In the genomic region with DNA sequence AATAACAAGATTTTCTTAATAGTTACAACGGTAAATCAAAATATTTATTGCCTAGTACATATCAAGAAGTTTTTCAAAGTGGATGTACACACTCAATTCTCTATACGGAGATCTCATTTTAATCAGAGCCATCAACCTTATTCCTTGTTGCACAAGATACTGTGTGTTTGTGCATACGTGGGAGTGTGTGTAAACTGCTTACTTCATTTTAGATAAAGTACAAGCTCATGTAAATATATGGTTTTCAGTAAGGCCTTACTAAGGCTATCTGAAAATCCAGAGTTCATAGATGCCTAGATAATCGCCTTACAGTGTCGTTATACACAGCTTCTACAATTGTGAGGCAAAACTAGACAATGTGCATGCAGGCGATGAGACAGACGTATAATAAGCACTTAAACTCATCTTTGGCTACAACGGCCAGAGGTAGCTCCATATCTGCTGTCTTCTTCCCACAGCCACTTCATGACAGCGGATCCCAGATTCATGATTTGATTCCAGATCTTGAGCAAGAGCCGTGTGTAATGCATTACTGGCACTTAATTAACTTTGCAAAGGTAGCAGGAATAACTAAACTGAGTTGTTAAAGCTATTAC, we compare ENCODE assay signal across 15 cellular contexts. TPM values are rescaled to one million over a fixed set of nuclear protein-coding genes. Genes with fewer than 3 reads are reported as not detected.
DNase-seq lines count a peak whose midpoint lies in the region; ATAC-seq, FAIRE-seq and TF ChIP-seq lines count a peak whose summit lies in the region.
"Had no signal": no experiment of that assay in that cellular context is flagged by ENCODE, and none has a peak within 500 bp of the region (broad histone marks: within the 10 kb centered on the region; RNA-seq: fewer than 3 reads in every experiment).

No MANE protein-coding gene starts in this region.

- TF ChIP-seq CTCF in heart right ventricle (IDR thresholded peaks at IDR 0.05) (no peak), WTC11 (IDR thresholded peaks at IDR 0.05) (no peak)

- POLR2A ChIA-PET in WTC11 (lab: Charles Lee) = no interaction called here

- H3K36me3 ChIP-seq in heart right ventricle (no peaks in the 10 kb centered on the region), urinary bladder (ENCODE audit: insufficient read depth) (no peaks in the 10 kb centered on the region)
- H3K36me3 ChIP-seq: SJCRH30 had no signal

- peak; percentile 24 for FAIRE-seq in islet of Langerhans (lab: Jason Lieb, UNC)

- DNase-seq in heart right ventricle (no peak), cardiac septum (ENCODE audit: low spot score) (no peak), WTC11 (ENCODE audit: low spot score) (no peak), retina (no peak), GOT3 (lab: John Stamatoyannopoulos, UW) (no peak)
- no peak for DNase-seq in stimulated activated CD4-positive, alpha-beta T cell treated with anti-CD3 and anti-CD28 coated beads, Interleukin-4, amount 100 ng/mL, for 1 hour
- DNase-seq: activated CD8-positive, alpha-beta memory T cell treated with anti-CD3 and anti-CD28 coated beads, Interleukin-2, amount 10 ng/mL, durations not matched to agents 7 days and 5 days; activated naive CD4-positive, alpha-beta T cell treated with anti-CD3 and anti-CD28 coated beads, Interleukin-2, amount 50 U/mL, for 16 hours; cortex of kidney; DMS53; foreskin fibroblast; NCI-H524; SJCRH30 had no signal

- 52 to 57% methylated on average over 10 of the region's 10 CpGs for WGBS in heart right ventricle, 2 donors
- WGBS in urinary bladder = 76% methylated on average over 10 of the region's 10 CpGs

- peaks cover 0 to 24% (median 18%) of the 10 kb centered on the region in 9 donors for H3K4me1 ChIP-seq in heart right ventricle
- no peaks in the 10 kb centered on the region for H3K4me1 ChIP-seq in urinary bladder (ENCODE audit: insufficient read depth)

- CTCF ChIA-PET in WTC11 (lab: Charles Lee) = interaction anchor here (1.0 to 3.0 kb wide), 7 partner anchors 10 to 400 kb away, joined by 3 to 30 read pairs (median 4); no protein-coding TSS in a partner anchor

- H3K9me3 ChIP-seq in heart right ventricle = no peaks in the 10 kb centered on the region
- H3K9me3 ChIP-seq: SJCRH30 had no signal

- H3K27me3 Mint-ChIP-seq in WTC11 (ENCODE audit: low read depth) = peaks cover 6% of the 10 kb centered on the region

- H3K27ac ChIP-seq in heart right ventricle (peak overlapping the region in 5 of 10 donors; percentile 80 to 91 (median 86)), urinary bladder (ENCODE audit: low read depth) (peak overlapping the region; percentile 66)
- H3K27ac ChIP-seq: SJCRH30 had no signal

- H3K27ac Mint-ChIP-seq in WTC11 = no peak overlapping the region
- H3K27ac Mint-ChIP-seq: activated CD8-positive, alpha-beta memory T cell treated with anti-CD3 and anti-CD28 coated beads, Interleukin-2, amount 10 ng/mL, durations not matched to agents 7 days and 5 days had no signal

- H3K27me3 ChIP-seq in heart right ventricle = peaks cover 0 to 60% (median 21%) of the 10 kb centered on the region in 7 donors
- H3K27me3 ChIP-seq: SJCRH30 had no signal

- H3K36me3 Mint-ChIP-seq in WTC11 = no peaks in the 10 kb centered on the region; the same call in 1 of the 2 replicates

- H3K4me1 Mint-ChIP-seq in WTC11 = peaks cover 25% of the 10 kb centered on the region

- ATAC-seq in heart right ventricle = no peak
- ATAC-seq in WTC11 = no peak
- ATAC-seq: activated CD8-positive, alpha-beta memory T cell treated with anti-CD3 and anti-CD28 coated beads, Interleukin-2, amount 10 ng/mL, durations not matched to agents 7 days and 5 days had no signal

- no peaks in the 10 kb centered on the region for H3K9me3 Mint-ChIP-seq in WTC11

- H3K4me3 Mint-ChIP-seq in WTC11 = peak overlapping the region; percentile 29; the same call in 1 of the 2 replicates

- peak overlapping the region in 8 of 10 donors; percentile 8 to 87 (median 76) for H3K4me3 ChIP-seq in heart right ventricle
- no peak overlapping the region for H3K4me3 ChIP-seq in urinary bladder (ENCODE audit: low read depth, low read length)
- H3K4me3 ChIP-seq: SJCRH30 had no signal

- intact Hi-C loops in heart right ventricle (cut with DNase I) (loop anchor here in 9 of 10 donors (5.0 to 10.0 kb wide), 5 partner anchors 102 to 410 kb away; no protein-coding TSS in a partner anchor), cardiac septum (cut with DNase I) (loop anchor here (5.0 to 10.0 kb wide), 4 partner anchors 57 to 400 kb away; partner anchors contain the start of gene TNFAIP3)

TF ChIP-seq in WTC11, 78 proteins besides CTCF, POLR2A, EP300 and RAD21 (continues in another document):
- TF ChIP-seq SP1 (CRISPR knock-in tag; conservative IDR thresholded peaks at IDR 0.05) (no peak), ZNF219 (CRISPR knock-in tag; IDR thresholded peaks at IDR 0.05; ENCODE audit: borderline replicate concordance) (no peak), RORB (CRISPR knock-in tag; IDR thresholded peaks at IDR 0.05) (no peak), SOX15 (CRISPR knock-in tag; IDR thresholded peaks at IDR 0.05) (no peak), JUN (CRISPR knock-in tag; IDR thresholded peaks at IDR 0.05) (no peak), STAT6 (CRISPR knock-in tag; conservative IDR thresholded peaks at IDR 0.05; ENCODE audit: low read depth) (no peak)
- TF ChIP-seq, protein P1, sequence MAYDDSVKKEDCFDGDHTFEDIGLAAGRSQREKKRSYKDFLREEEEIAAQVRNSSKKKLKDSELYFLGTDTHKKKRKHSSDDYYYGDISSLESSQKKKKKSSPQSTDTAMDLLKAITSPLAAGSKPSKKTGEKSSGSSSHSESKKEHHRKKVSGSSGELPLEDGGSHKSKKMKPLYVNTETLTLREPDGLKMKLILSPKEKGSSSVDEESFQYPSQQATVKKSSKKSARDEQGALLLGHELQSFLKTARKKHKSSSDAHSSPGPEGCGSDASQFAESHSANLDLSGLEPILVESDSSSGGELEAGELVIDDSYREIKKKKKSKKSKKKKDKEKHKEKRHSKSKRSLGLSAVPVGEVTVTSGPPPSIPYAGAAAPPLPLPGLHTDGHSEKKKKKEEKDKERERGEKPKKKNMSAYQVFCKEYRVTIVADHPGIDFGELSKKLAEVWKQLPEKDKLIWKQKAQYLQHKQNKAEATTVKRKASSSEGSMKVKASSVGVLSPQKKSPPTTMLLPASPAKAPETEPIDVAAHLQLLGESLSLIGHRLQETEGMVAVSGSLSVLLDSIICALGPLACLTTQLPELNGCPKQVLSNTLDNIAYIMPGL (CRISPR knock-in tag; IDR thresholded peaks at IDR 0.05) = no peak
- TF ChIP-seq, protein P2, sequence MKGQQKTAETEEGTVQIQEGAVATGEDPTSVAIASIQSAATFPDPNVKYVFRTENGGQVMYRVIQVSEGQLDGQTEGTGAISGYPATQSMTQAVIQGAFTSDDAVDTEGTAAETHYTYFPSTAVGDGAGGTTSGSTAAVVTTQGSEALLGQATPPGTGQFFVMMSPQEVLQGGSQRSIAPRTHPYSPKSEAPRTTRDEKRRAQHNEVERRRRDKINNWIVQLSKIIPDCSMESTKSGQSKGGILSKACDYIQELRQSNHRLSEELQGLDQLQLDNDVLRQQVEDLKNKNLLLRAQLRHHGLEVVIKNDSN (CRISPR knock-in tag; IDR thresholded peaks at IDR 0.05) = no peak
- TF ChIP-seq, protein P3, sequence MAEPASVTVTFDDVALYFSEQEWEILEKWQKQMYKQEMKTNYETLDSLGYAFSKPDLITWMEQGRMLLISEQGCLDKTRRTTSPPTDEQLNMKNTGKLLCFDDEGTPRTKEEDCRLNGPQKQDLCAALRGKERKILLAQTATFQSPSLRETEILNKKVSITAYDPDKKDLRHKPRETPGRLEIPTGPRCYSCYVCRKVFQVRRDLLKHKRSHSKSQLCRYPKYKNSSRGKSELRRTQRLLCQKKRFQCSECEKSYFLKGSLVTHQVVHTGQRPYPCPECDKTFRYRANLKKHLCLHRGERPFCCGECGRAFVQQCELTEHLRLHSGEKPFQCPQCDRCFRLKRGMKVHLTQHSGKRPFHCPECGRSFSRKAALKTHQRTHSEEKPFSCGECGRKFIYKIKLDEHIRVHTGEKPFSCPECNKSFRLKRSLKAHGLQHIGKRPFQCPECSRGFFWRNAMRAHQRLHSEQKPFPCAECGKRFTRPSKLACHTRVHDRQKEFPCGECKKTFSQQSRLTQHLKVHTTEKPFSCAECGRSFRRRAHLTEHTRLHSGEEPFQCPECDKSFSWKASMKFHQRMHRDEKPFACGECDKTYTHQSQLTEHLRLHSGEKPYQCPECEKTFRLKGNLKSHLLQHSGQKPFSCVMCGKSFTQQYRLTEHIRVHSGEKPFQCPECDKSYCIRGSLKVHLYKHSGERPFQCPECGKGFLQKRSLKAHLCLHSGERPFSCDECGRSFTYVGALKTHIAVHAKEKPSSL (CRISPR knock-in tag; conservative IDR thresholded peaks at IDR 0.05) = no peak

RNA-seq across cellular contexts. Expression of gene PERP, which starts 2.5 kb away (rescaled TPM):
- total RNA-seq in heart right ventricle = 10 to 100 TPM; 42.3 to 70.1 (median 56.7) TPM
- 10 to 100 TPM; 29.3 to 30.4 TPM for polyA plus RNA-seq in heart right ventricle
- 59.3 TPM for total RNA-seq in cardiac septum
- total RNA-seq in WTC11 (2021) = 23.9 to 26.9 TPM (median 24.6 TPM) in 3 replicates
- total RNA-seq in urinary bladder = 27.6 TPM
- polyA plus RNA-seq in urinary bladder = 28.8 TPM

RNA-seq across cellular contexts. Expression of gene ARFGEF3, which starts 57.0 kb away (rescaled TPM):
- total RNA-seq in heart right ventricle (10 to 100 TPM in 2 of 10 donors, 1 to 10 TPM in 8; 1.1 to 11.1 (median 4.6) TPM), cardiac septum (9.6 TPM), WTC11 (2021) (20.0 to 20.5 TPM (median 20.1 TPM) in 3 replicates), urinary bladder (9.6 TPM)
- polyA plus RNA-seq in heart right ventricle (under 1 TPM; 0.33 to 0.73 TPM), urinary bladder (1.3 TPM)
